ENCODE assay signal across 27 cellular contexts in genomic region chr11:4441500-4441899, GRCh38. TPM values are rescaled to one million over a fixed set of nuclear protein-coding genes. Genes with fewer than 3 reads are reported as not detected.
A peak's percentile ranks its signal among the peaks of the same experiment; 100 is the strongest.
DNase-seq lines count a peak whose midpoint lies in the region; ATAC-seq, FAIRE-seq and TF ChIP-seq lines count a peak whose summit lies in the region.
"Had no signal": no experiment of that assay in that cellular context is flagged by ENCODE, and none has a peak within 500 bp of the region (broad histone marks: within the 10 kb centered on the region; RNA-seq: fewer than 3 reads in every experiment).

No MANE protein-coding gene starts in this region.

- TF ChIP-seq POLR2A in GM12892 (IDR thresholded peaks at IDR 0.05; ENCODE audit: low read depth, low read length) (no peak), testis (IDR thresholded peaks at IDR 0.05) (no peak)

- no peak overlapping the region for H3K27ac ChIP-seq in upper lobe of right lung
- H3K27ac ChIP-seq in dorsolateral prefrontal cortex: no peak overlapping the region
- no peak overlapping the region for H3K27ac ChIP-seq in testis
- H3K27ac ChIP-seq: KMS-11, RWPE1, SJCRH30 had no signal

- WGBS in testis, 2 donors: 87 to 92% methylated on average over 3 of the region's 3 CpGs

- no peak for DNase-seq in GM12892 (ENCODE audit: insufficient read length)
- DNase-seq in MV-4-11 (lab: John Stamatoyannopoulos, UW): peak; percentile 94
- DNase-seq in SIG-M5 (lab: John Stamatoyannopoulos, UW): peak; percentile 25
- no peak for DNase-seq in upper lobe of right lung
- no peak for DNase-seq in dorsolateral prefrontal cortex
- no peak for DNase-seq in testis
- DNase-seq: CD8-positive, alpha-beta T cell; DND-41; GOT3; HCEC 1CT; NCI-H1105; NCI-H146; NCI-H2029; NCI-H2171; NCI-H345; NCI-H524; NCI-H774; NK-92 treated with Interleukin-12 subunit alpha and Interleukin-12 subunit beta, amount 100 ng/mL, for 24 hours; SJCRH30 had no signal

- TF ChIP-seq CTCF in upper lobe of right lung (IDR thresholded peaks at IDR 0.05): no peak
- TF ChIP-seq CTCF in dorsolateral prefrontal cortex (IDR thresholded peaks at IDR 0.05 in 54 of 56, conservative IDR thresholded peaks at IDR 0.05 in 2 of 56; ENCODE audit: low read depth in 1 of 56, partially characterized antibody in 56 of 56): no peak
- no peak for TF ChIP-seq CTCF in testis (IDR thresholded peaks at IDR 0.05)

- FAIRE-seq in GM12892 (lab: Jason Lieb, UNC): peak; percentile 30
- FAIRE-seq: GM12891, HTR-8/SVneo had no signal

- H3K36me3 ChIP-seq in upper lobe of right lung (no peaks in the 10 kb centered on the region), testis (ENCODE audit: low read depth, missing control alignments) (no peaks in the 10 kb centered on the region)
- H3K36me3 ChIP-seq: SJCRH30 had no signal

- ATAC-seq in upper lobe of right lung (peak; percentile 57), HG02610 (IDR thresholded peaks at IDR 0.05; ENCODE audit: unreplicated experiment) (no peak)
- ATAC-seq: CD8-positive, alpha-beta T cell had no signal

- H3K9me3 ChIP-seq in upper lobe of right lung (no peaks in the 10 kb centered on the region), testis (no peaks in the 10 kb centered on the region)
- H3K9me3 ChIP-seq: SJCRH30 had no signal

- intact Hi-C loops in upper lobe of right lung (cut with DNase I) (no loop called here), dorsolateral prefrontal cortex (cut with DNase I) (no loop called here), testis (cut with DNase I; ENCODE audit: low total_unique reads) (no loop called here)

- H3K4me3 ChIP-seq in upper lobe of right lung (no peak overlapping the region), dorsolateral prefrontal cortex (no peak overlapping the region), testis (no peak overlapping the region)
- H3K4me3 ChIP-seq: SJCRH30 had no signal

- H3K4me1 ChIP-seq in upper lobe of right lung (no peaks in the 10 kb centered on the region), testis (no peaks in the 10 kb centered on the region)
- H3K4me1 ChIP-seq: SJCRH30 had no signal

- H3K27me3 ChIP-seq in upper lobe of right lung: no peaks in the 10 kb centered on the region
- no peaks in the 10 kb centered on the region for H3K27me3 ChIP-seq in dorsolateral prefrontal cortex
- H3K27me3 ChIP-seq in testis: no peaks in the 10 kb centered on the region
- H3K27me3 ChIP-seq: SJCRH30 had no signal

RNA-seq across cellular contexts. Expression of gene OR52K2, which starts 7.6 kb away (rescaled TPM):
- not detected for polyA plus RNA-seq in GM12892 (2012; ENCODE audit: missing spikeins)
- not detected for total RNA-seq in upper lobe of right lung
- under 1 TPM in 16 of 120 experiments, not detected in 104; 0.40 to 0.99 (median 0.57) TPM for total RNA-seq in dorsolateral prefrontal cortex
- not detected for total RNA-seq in testis
- polyA plus RNA-seq in testis (ENCODE audit: insufficient read depth, low read depth, low replicate concordance): not detected
- total RNA-seq: A673; CD8-positive, alpha-beta T cell; M059J; SJCRH30 had no signal
- polyA plus RNA-seq: BJ had no signal

RNA-seq across cellular contexts. Expression of gene OR52K1, which starts 40.9 kb away (rescaled TPM):
- not detected for polyA plus RNA-seq in GM12892 (2012; ENCODE audit: missing spikeins)
- 0.12 TPM for total RNA-seq in upper lobe of right lung
- total RNA-seq in dorsolateral prefrontal cortex: under 1 TPM in 55 of 120 experiments, not detected in 65; 0.07 to 0.96 (median 0.17) TPM
- total RNA-seq in testis: under 1 TPM; 0.43 to 0.47 TPM
- polyA plus RNA-seq in testis (ENCODE audit: insufficient read depth, low read depth, low replicate concordance): not detected
- total RNA-seq: A673; CD8-positive, alpha-beta T cell; M059J; SJCRH30 had no signal
- polyA plus RNA-seq: BJ had no signal

RNA-seq across cellular contexts. Expression of gene TRIM21, which starts 48.0 kb away (rescaled TPM):
- 27.5 TPM for polyA plus RNA-seq in GM12892 (2012; ENCODE audit: missing spikeins)
- total RNA-seq in upper lobe of right lung: 34.1 TPM
- total RNA-seq in dorsolateral prefrontal cortex: 10 to 100 TPM in 3 of 120 experiments, 1 to 10 TPM in 117; 1.4 to 15.4 (median 4.5) TPM
- total RNA-seq in testis: 1 to 10 TPM; 4.6 to 8.9 TPM
- 11.0 TPM for polyA plus RNA-seq in testis (ENCODE audit: insufficient read depth, low read depth, low replicate concordance)

Comparison
In these comparisons a context has a peak if more than half of its experiments do, and no peak if none do; other contexts are left out.
1. DNase-seq: peak in MV-4-11 (single experiment) and SIG-M5 (single experiment); none in GM12892 (single experiment), upper lobe of right lung (single experiment), dorsolateral prefrontal cortex (0 of 10) and testis (single experiment).